ENCODE assay signal across 15 cellular contexts in genomic region chr4:155173371-155173770, GRCh38. TPM values are rescaled to one million over a fixed set of nuclear protein-coding genes. Genes with fewer than 3 reads are reported as not detected.
DNase-seq lines count a peak whose midpoint lies in the region; ATAC-seq and TF ChIP-seq lines count a peak whose summit lies in the region.
"Had no signal": no experiment of that assay in that cellular context is flagged by ENCODE, and none has a peak within 500 bp of the region (broad histone marks: within the 10 kb centered on the region; RNA-seq: fewer than 3 reads in every experiment).

No MANE protein-coding gene starts in this region.

- H3K4me1 ChIP-seq in A673 (ENCODE audit: insufficient read depth, low read length, poor library complexity, severe bottlenecking): no peaks in the 10 kb centered on the region
- no peaks in the 10 kb centered on the region for H3K4me1 ChIP-seq in sigmoid colon
- H3K4me1 ChIP-seq: BLaER1 treated with 17β-estradiol and CSF1 and Interleukin-3, amounts not matched to agents 10 nM and 100 nM had no signal

- H3K36me3 ChIP-seq in A673 (ENCODE audit: insufficient read depth, low read length, poor library complexity, severe bottlenecking): no peaks in the 10 kb centered on the region
- H3K36me3 ChIP-seq in sigmoid colon: no peaks in the 10 kb centered on the region
- H3K36me3 ChIP-seq: BLaER1 treated with 17β-estradiol and CSF1 and Interleukin-3, amounts not matched to agents 10 nM and 100 nM had no signal

- peaks cover 3% of the 10 kb centered on the region for H3K9me3 Mint-ChIP-seq in activated T-cell treated with anti-CD3 and anti-CD28 coated beads, Interleukin-2, amount 50 U/mL, for 4 hours
- H3K9me3 Mint-ChIP-seq: CD4-positive, CD25-positive, alpha-beta regulatory T cell had no signal

- H3K9me3 ChIP-seq in A673 (ENCODE audit: low read depth, low read length, poor library complexity, severe bottlenecking) (no peaks in the 10 kb centered on the region), sigmoid colon (no peaks in the 10 kb centered on the region)

- no peaks in the 10 kb centered on the region for H3K4me1 Mint-ChIP-seq in activated T-cell treated with anti-CD3 and anti-CD28 coated beads, Interleukin-2, amount 50 U/mL, for 4 hours (ENCODE audit: low read depth)
- H3K4me1 Mint-ChIP-seq: CD4-positive, CD25-positive, alpha-beta regulatory T cell had no signal

- H3K27me3 ChIP-seq in A673 (replicated peaks; ENCODE audit: insufficient read depth, low read depth, low read length, poor library complexity) (no peaks in the 10 kb centered on the region), sigmoid colon (no peaks in the 10 kb centered on the region)
- H3K27me3 ChIP-seq: BLaER1 treated with 17β-estradiol and CSF1 and Interleukin-3, amounts not matched to agents 10 nM and 100 nM had no signal

- 70 to 75% methylated on average over 4 of the region's 4 CpGs for WGBS in sigmoid colon, 2 donors

- no peaks in the 10 kb centered on the region for H3K27me3 Mint-ChIP-seq in activated T-cell treated with anti-CD3 and anti-CD28 coated beads, Interleukin-2, amount 50 U/mL, for 4 hours (ENCODE audit: low read depth)
- H3K27me3 Mint-ChIP-seq: CD4-positive, CD25-positive, alpha-beta regulatory T cell had no signal

- no peak for TF ChIP-seq CTCF in A673 (conservative IDR thresholded peaks at IDR 0.05; ENCODE audit: low read depth, low read length)
- TF ChIP-seq CTCF in fibroblast of the aortic adventitia (IDR thresholded peaks at IDR 0.05; ENCODE audit: insufficient read depth, low read length): no peak
- no peak for TF ChIP-seq CTCF in sigmoid colon (IDR thresholded peaks at IDR 0.05)

- CTCF ChIA-PET in A673 (lab: Charles Lee): no interaction called here

- BruUV-seq in A673 (replicated peaks; lab: Mats Ljungman, UMichigan): no TSS peak

- no peak overlapping the region for H3K4me3 ChIP-seq in A673 (ENCODE audit: low read depth, low read length, poor library complexity, severe bottlenecking)
- H3K4me3 ChIP-seq in fibroblast of the aortic adventitia (ENCODE audit: low read depth, low read length): no peak overlapping the region
- H3K4me3 ChIP-seq in sigmoid colon: no peak overlapping the region
- H3K4me3 ChIP-seq: BLaER1 treated with 17β-estradiol and CSF1 and Interleukin-3, amounts not matched to agents 10 nM and 100 nM had no signal

- no peak for ATAC-seq in activated T-cell treated with anti-CD3 and anti-CD28 coated beads, Interleukin-2, amount 50 U/mL, for 4 hours
- ATAC-seq: HCT116 had no signal

- intact Hi-C loops in A673 (cut with micrococcal nuclease; ENCODE audit: unreplicated experiment) (no loop called here), sigmoid colon (cut with DNase I) (no loop called here)

- TF ChIP-seq EP300 in sigmoid colon (IDR thresholded peaks at IDR 0.05): no peak

- no peaks in the 10 kb centered on the region for H3K36me3 Mint-ChIP-seq in activated T-cell treated with anti-CD3 and anti-CD28 coated beads, Interleukin-2, amount 50 U/mL, for 4 hours (ENCODE audit: insufficient read depth)
- H3K36me3 Mint-ChIP-seq: CD4-positive, CD25-positive, alpha-beta regulatory T cell had no signal

- POLR2A ChIA-PET in A673 (lab: Charles Lee; ENCODE audit: low non-redundant PET): no interaction called here

- H3K27ac ChIP-seq in A673 (ENCODE audit: low read depth, low read length, poor library complexity, severe bottlenecking) (no peak overlapping the region), sigmoid colon (no peak overlapping the region)
- H3K27ac ChIP-seq: BLaER1 treated with 17β-estradiol and CSF1 and Interleukin-3, amounts not matched to agents 10 nM and 100 nM had no signal

- TF ChIP-seq POLR2A in sigmoid colon (IDR thresholded peaks at IDR 0.05): no peak

- DNase-seq in A673 (ENCODE audit: low spot score) (peak; percentile 3), M059J (ENCODE audit: low read depth) (peak; percentile 6), astrocyte of the hippocampus (ENCODE audit: low read depth, low spot score) (peak; percentile 29), fibroblast of the aortic adventitia (ENCODE audit: low read depth) (peak; percentile 14), sigmoid colon (no peak)
- no peak for DNase-seq in activated T-cell treated with anti-CD3 and anti-CD28 coated beads, Interleukin-2, amount 50 U/mL, for 4 hours
- no peak for DNase-seq in activated CD4-positive, CD25-positive, alpha-beta regulatory T cell (lab: John Stamatoyannopoulos, UW)
- DNase-seq: 8988T; ACHN; CD4-positive, CD25-positive, alpha-beta regulatory T cell; DMS53; GF-D8; IMR-90 had no signal

- H3K4me3 Mint-ChIP-seq in activated T-cell treated with anti-CD3 and anti-CD28 coated beads, Interleukin-2, amount 50 U/mL, for 4 hours: no peak overlapping the region
- H3K4me3 Mint-ChIP-seq: CD4-positive, CD25-positive, alpha-beta regulatory T cell had no signal

RNA-seq across cellular contexts. Expression of gene NPY2R, which starts 35.1 kb away (rescaled TPM):
- total RNA-seq in A673 (2021) (not detected in 2 replicates), fibroblast of the aortic adventitia (ENCODE audit: low replicate concordance) (0.27 TPM in 1 of 2 replicates, not detected in the other), sigmoid colon (1 to 10 TPM in 1 of 4 donors, under 1 TPM in 3; 0.28 to 2.1 (median 0.64) TPM)
- not detected in 2 replicates for total RNA-seq in M059J (2014; rRNA removed; shearing (Covaris generic))
- not detected for total RNA-seq in activated T-cell treated with anti-CD3 and anti-CD28 coated beads, Interleukin-2, amount 50 U/mL, for 4 hours
- 1 to 10 TPM in 1 of 3 donors, not detected in 2; 3.0 TPM for polyA plus RNA-seq in sigmoid colon
- total RNA-seq: CD4-positive, CD25-positive, alpha-beta regulatory T cell; IMR-90 had no signal
- polyA plus RNA-seq: CD4-positive, CD25-positive, alpha-beta regulatory T cell; IMR-90 had no signal

Comparison
In these comparisons a context has a peak if more than half of its experiments do, and no peak if none do; other contexts are left out.
1. DNase-seq: peak in A673 (single experiment), M059J (single experiment), astrocyte of the hippocampus (single experiment) and fibroblast of the aortic adventitia (single experiment); none in activated T-cell treated with anti-CD3 and anti-CD28 coated beads, Interleukin-2, amount 50 U/mL, for 4 hours (single experiment), sigmoid colon (single experiment) and activated CD4-positive, CD25-positive, alpha-beta regulatory T cell (0 of 4).